In the genomic region with DNA sequence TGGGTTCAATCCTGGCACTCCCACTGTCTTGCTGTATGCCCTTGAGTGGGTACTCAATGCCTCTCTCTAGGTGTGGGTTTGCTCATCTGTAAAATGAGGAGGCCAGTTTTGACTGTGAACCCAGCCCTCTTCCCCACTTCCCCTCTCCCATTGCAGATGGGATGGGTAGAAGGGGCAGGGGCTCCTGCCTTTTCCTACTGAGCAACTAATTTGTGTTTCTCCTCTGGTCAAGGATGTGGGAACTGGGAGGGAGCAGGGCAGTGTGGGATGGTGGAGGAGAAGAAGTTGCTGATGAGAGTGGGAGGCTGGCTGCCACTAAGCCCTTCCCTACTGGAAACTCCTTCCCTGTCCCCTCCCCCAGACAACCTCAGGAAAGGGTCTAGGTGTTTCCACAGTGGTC, we compare ENCODE assay signal across 9 cellular contexts. TPM values are rescaled to one million over a fixed set of nuclear protein-coding genes. Genes with fewer than 3 reads are reported as not detected.
DNase-seq lines count a peak whose midpoint lies in the region; TF ChIP-seq lines count a peak whose summit lies in the region.
"Had no signal": no experiment of that assay in that cellular context is flagged by ENCODE, and none has a peak within 500 bp of the region (broad histone marks: within the 10 kb centered on the region; RNA-seq: fewer than 3 reads in every experiment).

No MANE protein-coding gene starts in this region.

- H3K27ac Mint-ChIP-seq in CD8-positive, alpha-beta memory T cell: peak overlapping the region; percentile 95 to 99 (median 98)
- H3K27ac Mint-ChIP-seq in IgD-negative memory B cell: peak overlapping the region; percentile 78 to 97 (median 97)

- no peak for DNase-seq in CD8-positive, alpha-beta memory T cell
- DNase-seq in caudate nucleus (lab: John Stamatoyannopoulos, UW) (no peak), GM10266 (ENCODE audit: extremely low spot score) (no peak), NCI-H1694 (lab: John Stamatoyannopoulos, UW) (no peak), thyroid gland (no peak)
- DNase-seq: left lung, NCI-H774 had no signal

- no peaks in the 10 kb centered on the region for H3K27me3 ChIP-seq in CD8-positive, alpha-beta memory T cell (ENCODE audit: insufficient read depth, low read length, poor library complexity, severe bottlenecking)
- H3K27me3 ChIP-seq in neutrophil (no peaks in the 10 kb centered on the region), thyroid gland (no peaks in the 10 kb centered on the region)
- H3K27me3 ChIP-seq: left lung had no signal

- intact Hi-C loops in thyroid gland (cut with DNase I): loop anchor here (5.0 to 10.0 kb wide), 2 partner anchors 44 to 157 kb away; no protein-coding TSS in a partner anchor

- H3K4me3 ChIP-seq in CD8-positive, alpha-beta memory T cell (ENCODE audit: low read length): peak overlapping the region; percentile 33
- H3K4me3 ChIP-seq in neutrophil (ENCODE audit: low read depth in 1 of 2, low read length in 1 of 2) (peak overlapping the region in 1 of 2 experiments; percentile 67), thyroid gland (replicated peaks in 1 of 3) (no peak overlapping the region)
- H3K4me3 ChIP-seq: left lung had no signal

- POLR2A ChIA-PET in CD8-positive, alpha-beta memory T cell (lab: Charles Lee): no interaction called here

- no peaks in the 10 kb centered on the region for H3K9me3 ChIP-seq in CD8-positive, alpha-beta memory T cell (ENCODE audit: low read length)
- H3K9me3 ChIP-seq in neutrophil (no peaks in the 10 kb centered on the region), thyroid gland (no peaks in the 10 kb centered on the region)
- H3K9me3 ChIP-seq: left lung had no signal

- no peaks in the 10 kb centered on the region for H3K27me3 Mint-ChIP-seq in CD8-positive, alpha-beta memory T cell
- no peaks in the 10 kb centered on the region for H3K27me3 Mint-ChIP-seq in IgD-negative memory B cell

- H3K4me1 ChIP-seq in CD8-positive, alpha-beta memory T cell (ENCODE audit: insufficient read depth, low read length): peaks cover 55% of the 10 kb centered on the region
- H3K4me1 ChIP-seq in neutrophil (ENCODE audit: control insufficient read depth in 1 of 2, insufficient read depth in 1 of 2, low read depth in 1 of 2, low read length in 1 of 2) (peaks cover 58 to 61% of the 10 kb centered on the region in 2 experiments), thyroid gland (peaks cover 15 to 34% of the 10 kb centered on the region in 2 donors)

- peaks cover 0 to 2% (median 0%) of the 10 kb centered on the region in 5 donors for H3K9me3 Mint-ChIP-seq in CD8-positive, alpha-beta memory T cell
- H3K9me3 Mint-ChIP-seq in IgD-negative memory B cell: no peaks in the 10 kb centered on the region

- CTCF ChIA-PET in CD8-positive, alpha-beta memory T cell (lab: Charles Lee): interaction anchor here (0.6 to 1.2 kb wide), 2 partner anchors 12 to 47 kb away, joined by 3 read pairs; no protein-coding TSS in a partner anchor

- H3K36me3 Mint-ChIP-seq in CD8-positive, alpha-beta memory T cell: no peaks in the 10 kb centered on the region
- H3K36me3 Mint-ChIP-seq in IgD-negative memory B cell: no peaks in the 10 kb centered on the region

- peak overlapping the region; percentile 29 for H3K27ac ChIP-seq in CD8-positive, alpha-beta memory T cell (ENCODE audit: low read depth, low read length)
- H3K27ac ChIP-seq in caudate nucleus (ENCODE audit: low read depth, low read length) (peak overlapping the region; percentile 21), neutrophil (peak overlapping the region; percentile 97), thyroid gland (peak overlapping the region in 1 of 3 donors; percentile 30)

- peak overlapping the region in 4 of 7 donors; percentile 49 to 94 (median 88) for H3K4me3 Mint-ChIP-seq in CD8-positive, alpha-beta memory T cell
- peak overlapping the region in 1 of 4 donors; percentile 97 for H3K4me3 Mint-ChIP-seq in IgD-negative memory B cell

- peaks cover 58 to 59% (median 59%) of the 10 kb centered on the region in 3 donors for H3K4me1 Mint-ChIP-seq in CD8-positive, alpha-beta memory T cell
- peaks cover 43 to 48% (median 45%) of the 10 kb centered on the region in 3 donors for H3K4me1 Mint-ChIP-seq in IgD-negative memory B cell

- TF ChIP-seq CTCF in neutrophil (IDR thresholded peaks at IDR 0.05) (no peak), GM10266 (IDR thresholded peaks at IDR 0.05; ENCODE audit: control insufficient read depth, insufficient read depth, low read depth, missing control alignments) (no peak), thyroid gland (IDR thresholded peaks at IDR 0.05) (no peak)

- no peaks in the 10 kb centered on the region for H3K36me3 ChIP-seq in CD8-positive, alpha-beta memory T cell (ENCODE audit: insufficient read depth, low read length)
- H3K36me3 ChIP-seq in neutrophil: no peaks in the 10 kb centered on the region
- H3K36me3 ChIP-seq in thyroid gland: no peaks in the 10 kb centered on the region
- H3K36me3 ChIP-seq: left lung had no signal

- TF ChIP-seq POLR2A in thyroid gland (IDR thresholded peaks at IDR 0.05): no peak

RNA-seq across cellular contexts. Expression of gene ANKDD1A, which starts 20.2 kb away (rescaled TPM):
- 1 to 10 TPM; 3.0 TPM for total RNA-seq in CD8-positive, alpha-beta memory T cell
- polyA plus RNA-seq in CD8-positive, alpha-beta memory T cell: 2.4 TPM
- polyA plus RNA-seq in IgD-negative memory B cell: 3.4 TPM
- 10 to 100 TPM in 1 of 4 donors, 1 to 10 TPM in 3; 5.1 to 11.9 (median 6.3) TPM for total RNA-seq in thyroid gland

RNA-seq across cellular contexts. Expression of gene PLEKHO2, which starts 49.8 kb away (rescaled TPM):
- total RNA-seq in CD8-positive, alpha-beta memory T cell: 10 to 100 TPM; 15.8 to 16.1 TPM
- 33.3 TPM for polyA plus RNA-seq in CD8-positive, alpha-beta memory T cell
- 45.1 TPM for polyA plus RNA-seq in IgD-negative memory B cell
- 10 to 100 TPM; 31.3 to 53.6 (median 46.1) TPM for total RNA-seq in thyroid gland
